In the genomic region with DNA sequence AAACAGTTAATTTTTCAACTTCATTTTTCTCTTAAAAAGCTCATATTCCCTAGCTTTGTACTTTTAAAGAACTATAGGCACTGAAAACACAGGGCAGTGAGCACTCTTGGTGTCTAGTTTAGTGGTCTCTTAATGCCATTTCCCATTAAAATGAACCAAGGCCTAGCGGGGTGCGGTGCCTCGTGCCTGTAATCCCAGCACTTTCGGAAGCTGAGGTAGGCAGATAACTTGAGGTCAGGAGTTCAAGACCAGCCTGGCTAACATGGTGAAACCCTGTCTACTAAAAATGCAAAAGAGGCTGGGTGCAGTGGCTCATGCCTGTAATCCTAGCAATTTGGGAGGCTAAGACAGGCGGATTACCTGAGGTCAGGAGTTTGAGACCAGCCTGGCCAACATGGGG, we compare ENCODE assay signal across 18 cellular contexts. TPM values are rescaled to one million over a fixed set of nuclear protein-coding genes. Genes with fewer than 3 reads are reported as not detected.
DNase-seq lines count a peak whose midpoint lies in the region; ATAC-seq and TF ChIP-seq lines count a peak whose summit lies in the region.
"Had no signal": no experiment of that assay in that cellular context is flagged by ENCODE, and none has a peak within 500 bp of the region (broad histone marks: within the 10 kb centered on the region; RNA-seq: fewer than 3 reads in every experiment).

No MANE protein-coding gene starts in this region.

- H3K27ac ChIP-seq in DOHH2 (ENCODE audit: low read depth, low read length) (peak overlapping the region; percentile 98), Karpas-422 (ENCODE audit: low read length) (no peak overlapping the region), RWPE1 (0 out of 2 replicates have a peak overlapping the region, but pooled peaks have one; percentile 9)
- H3K27ac ChIP-seq: BLaER1 had no signal

- ATAC-seq in stimulated activated memory B cell treated with anti-CD40 and anti-IgM and Interleukin-4, amounts not matched to agents 10 μg/mL and 1 μg/mL and 100 μg/mL, for 72 hours: no peak
- no peak for ATAC-seq in HG02981 (IDR thresholded peaks at IDR 0.05; ENCODE audit: unreplicated experiment)
- ATAC-seq: HCT116 had no signal

- peaks cover 74% of the 10 kb centered on the region for H3K4me1 ChIP-seq in DOHH2 (ENCODE audit: control insufficient read depth, low read length)
- H3K4me1 ChIP-seq in Karpas-422 (ENCODE audit: low read length): peaks cover 34% of the 10 kb centered on the region

- H3K4me3 ChIP-seq in DOHH2 (ENCODE audit: low read length) (peak overlapping the region; percentile 62), Karpas-422 (ENCODE audit: low read length) (no peak overlapping the region)
- H3K4me3 ChIP-seq: BLaER1 had no signal

- peaks cover 43% of the 10 kb centered on the region for H3F3A ChIP-seq in DOHH2 (ENCODE audit: control insufficient read depth, insufficient read depth)

- no peaks in the 10 kb centered on the region for H4K20me1 ChIP-seq in DOHH2 (ENCODE audit: control insufficient read depth, insufficient read depth, low read depth, low read length)
- H4K20me1 ChIP-seq in Karpas-422 (ENCODE audit: insufficient read depth, low read depth, low read length): no peaks in the 10 kb centered on the region
- H4K20me1 ChIP-seq: BLaER1 had no signal

- no peak overlapping the region for H3K4me3 Mint-ChIP-seq in stimulated activated memory B cell treated with anti-CD40 and anti-IgM and Interleukin-4, amounts not matched to agents 10 μg/mL and 1 μg/mL and 100 μg/mL, for 72 hours
- H3K4me3 Mint-ChIP-seq: CD8-positive, alpha-beta memory T cell had no signal

- TF ChIP-seq CTCF in DOHH2 (IDR thresholded peaks at IDR 0.05; ENCODE audit: low read depth, low read length, poor library complexity, severe bottlenecking) (no peak), RWPE1 (conservative IDR thresholded peaks at IDR 0.05; ENCODE audit: low read depth) (no peak)

- H3K27ac Mint-ChIP-seq in stimulated activated memory B cell treated with anti-CD40 and anti-IgM and Interleukin-4, amounts not matched to agents 10 μg/mL and 1 μg/mL and 100 μg/mL, for 72 hours: peak overlapping the region; percentile 89
- H3K27ac Mint-ChIP-seq: CD8-positive, alpha-beta memory T cell had no signal

- H3K27me3 Mint-ChIP-seq in stimulated activated memory B cell treated with anti-CD40 and anti-IgM and Interleukin-4, amounts not matched to agents 10 μg/mL and 1 μg/mL and 100 μg/mL, for 72 hours: no peaks in the 10 kb centered on the region

- H3K4me2 ChIP-seq in DOHH2 (ENCODE audit: low read length): peak overlapping the region; percentile 92
- peak overlapping the region; percentile 65 for H3K4me2 ChIP-seq in Karpas-422 (ENCODE audit: low read depth, low read length, poor library complexity, severe bottlenecking)

- H3K9me3 ChIP-seq in DOHH2 (ENCODE audit: control insufficient read depth, insufficient read depth, low read length): no peaks in the 10 kb centered on the region
- no peaks in the 10 kb centered on the region for H3K9me3 ChIP-seq in Karpas-422 (ENCODE audit: low read length)
- H3K9me3 ChIP-seq: BLaER1, Caco-2 had no signal

- POLR2A ChIA-PET in RWPE1 (lab: Yijun Ruan, JAX; ENCODE audit: low non-redundant PET): no interaction called here

- DNase-seq in Karpas-422 (no peak), RWPE1 (ENCODE audit: low spot score) (no peak), T1000 (lab: John Stamatoyannopoulos, UW) (no peak), posterior vena cava (ENCODE audit: low spot score) (no peak)
- no peak for DNase-seq in activated CD4-positive, alpha-beta T cell treated with anti-CD3 and anti-CD28 coated beads for 48 hours
- DNase-seq: Caco-2; CD8-positive, alpha-beta memory T cell; DMS53; KG1 had no signal

- H2AFZ ChIP-seq in Karpas-422 (ENCODE audit: low read length): no peak overlapping the region

- H3K9me2 ChIP-seq in DOHH2 (replicated peaks; ENCODE audit: control insufficient read depth, low read length) (no peaks in the 10 kb centered on the region), Karpas-422 (replicated peaks; ENCODE audit: insufficient read depth, low read length) (no peaks in the 10 kb centered on the region)

- peaks cover 57% of the 10 kb centered on the region for H3K4me1 Mint-ChIP-seq in stimulated activated memory B cell treated with anti-CD40 and anti-IgM and Interleukin-4, amounts not matched to agents 10 μg/mL and 1 μg/mL and 100 μg/mL, for 72 hours

- H3K27me3 ChIP-seq in DOHH2 (ENCODE audit: control insufficient read depth, low read length) (no peaks in the 10 kb centered on the region), Karpas-422 (ENCODE audit: low read length) (no peaks in the 10 kb centered on the region)
- H3K27me3 ChIP-seq: BLaER1 had no signal

- intact Hi-C loops in posterior vena cava (cut with DNase I): no loop called here

- H3K79me2 ChIP-seq in DOHH2 (ENCODE audit: control insufficient read depth, low read length): peaks cover 9% of the 10 kb centered on the region
- H3K79me2 ChIP-seq in Karpas-422 (ENCODE audit: low read length): no peaks in the 10 kb centered on the region

- CTCF ChIA-PET in RWPE1 (lab: Yijun Ruan, JAX): interaction anchor here (0.6 kb wide), 2 partner anchors 28 to 42 kb away, joined by 3 read pairs; no protein-coding TSS in a partner anchor

- peaks cover 27% of the 10 kb centered on the region for H3K36me3 Mint-ChIP-seq in stimulated activated memory B cell treated with anti-CD40 and anti-IgM and Interleukin-4, amounts not matched to agents 10 μg/mL and 1 μg/mL and 100 μg/mL, for 72 hours
- H3K36me3 Mint-ChIP-seq: CD8-positive, alpha-beta memory T cell had no signal

- no peak overlapping the region for H3K9ac ChIP-seq in Karpas-422 (ENCODE audit: low read length)
- H3K9ac ChIP-seq: BLaER1 had no signal

- H3K36me3 ChIP-seq in DOHH2 (ENCODE audit: control insufficient read depth, low read length): peaks cover 11% of the 10 kb centered on the region
- H3K36me3 ChIP-seq in Karpas-422 (ENCODE audit: insufficient read depth, low read length): no peaks in the 10 kb centered on the region
- H3K36me3 ChIP-seq: BLaER1 had no signal

- no peaks in the 10 kb centered on the region for H3K9me3 Mint-ChIP-seq in stimulated activated memory B cell treated with anti-CD40 and anti-IgM and Interleukin-4, amounts not matched to agents 10 μg/mL and 1 μg/mL and 100 μg/mL, for 72 hours
- H3K9me3 Mint-ChIP-seq: CD8-positive, alpha-beta memory T cell; IgD-negative memory B cell had no signal

RNA-seq across cellular contexts. Expression of a gene that starts 45.5 kb away (rescaled TPM):
- total RNA-seq in Karpas-422 (2014; rRNA removed; shearing (Covaris generic); ENCODE audit: low replicate concordance): not detected in 2 replicates
- not detected for total RNA-seq in posterior vena cava
- total RNA-seq: A673; Caco-2; CD8-positive, alpha-beta memory T cell; Daoy; HT1080 had no signal
